Comparison of ENCODE assay signal across 21 cellular contexts in genomic region chr14:51131516-51131915, GRCh38. TPM values are rescaled to one million over a fixed set of nuclear protein-coding genes. Genes with fewer than 3 reads are reported as not detected.
"Had no signal": no experiment of that assay in that cellular context is flagged by ENCODE, and none has a peak within 500 bp of the region (broad histone marks: within the 10 kb centered on the region; RNA-seq: fewer than 3 reads in every experiment).

No MANE protein-coding gene starts in this region.

- H3K27me3 ChIP-seq: right lobe of liver, suprapubic skin, transverse colon had no signal

- H3K4me1 Mint-ChIP-seq: immature natural killer cell; stimulated activated naive CD8-positive, alpha-beta T cell treated with anti-CD3 and anti-CD28 coated beads, Interleukin-15, amount 100 ng/mL, for 72 hours had no signal

- H3K27me3 Mint-ChIP-seq: progenitor cell of endocrine pancreas had no signal

- H3K27ac Mint-ChIP-seq: immature natural killer cell; natural killer cell treated with Interleukin-12 subunit alpha and Interleukin-12 subunit beta and Interleukin-15 and Interleukin-18, amount 100 ng/mL, for 72 hours; progenitor cell of endocrine pancreas; stimulated activated naive CD8-positive, alpha-beta T cell treated with anti-CD3 and anti-CD28 coated beads, Interleukin-15, amount 100 ng/mL, for 72 hours had no signal

- H3K36me3 ChIP-seq: lower lobe of right lung, right lobe of liver, suprapubic skin, transverse colon had no signal

- H3K9ac ChIP-seq: parathyroid adenoma had no signal

- H3K4me3 ChIP-seq: coronary artery, lower lobe of right lung, right lobe of liver, suprapubic skin, transverse colon had no signal

- H3K79me2 ChIP-seq: parathyroid adenoma had no signal

- H3K4me3 Mint-ChIP-seq: immature natural killer cell; natural killer cell treated with Interleukin-12 subunit alpha and Interleukin-12 subunit beta and Interleukin-15 and Interleukin-18, amount 100 ng/mL, for 72 hours; neural crest cell; stimulated activated naive CD8-positive, alpha-beta T cell treated with anti-CD3 and anti-CD28 coated beads, Interleukin-15, amount 100 ng/mL, for 72 hours had no signal

- DNase-seq: dermis blood vessel endothelial cell; effector memory CD4-positive, alpha-beta T cell; hypothalamus; immature natural killer cell; left ventricle myocardium superior; lower lobe of right lung; right lobe of liver; small intestine; stimulated activated CD4-positive, alpha-beta T cell treated with anti-CD3 and anti-CD28 coated beads, Interleukin-1b, Interleukin-23, amount 100 ng/mL, for 48 hours; stimulated activated CD4-positive, alpha-beta T cell treated with anti-CD3 and anti-CD28 coated beads, Interleukin-4, amount 100 ng/mL, for 1 hour; stimulated activated CD8-positive, alpha-beta memory T cell treated with anti-CD3 and anti-CD28 coated beads, Interleukin-4, amount 100 ng/mL, for 48 hours; stimulated activated naive CD4-positive, alpha-beta T cell; stimulated activated naive CD8-positive, alpha-beta T cell treated with anti-CD3 and anti-CD28 coated beads, Interleukin-15, amount 100 ng/mL, for 72 hours; transverse colon had no signal

- ATAC-seq: left ventricle myocardium superior; lower lobe of right lung; natural killer cell treated with Interleukin-12 subunit alpha and Interleukin-12 subunit beta and Interleukin-15 and Interleukin-18, amount 100 ng/mL, for 72 hours; right lobe of liver; stimulated activated naive CD8-positive, alpha-beta T cell treated with anti-CD3 and anti-CD28 coated beads, Interleukin-15, amount 100 ng/mL, for 72 hours had no signal

- H3K4me1 ChIP-seq: lower lobe of right lung, parathyroid adenoma, right lobe of liver, suprapubic skin, transverse colon had no signal

- H3K9me3 ChIP-seq: lower lobe of right lung, right lobe of liver, suprapubic skin, transverse colon had no signal

- H3K27ac ChIP-seq: coronary artery, lower lobe of right lung, parathyroid adenoma, right lobe of liver, suprapubic skin, transverse colon had no signal

RNA-seq across cellular contexts. Expression of gene TRIM9, which starts 36.6 kb away (rescaled TPM):
- total RNA-seq: dermis blood vessel endothelial cell, fibroblast of villous mesenchyme had no signal
